1 cellular context compared by ENCODE assay signal in genomic region chr1:109099871-109100757, GRCh38.
TF ChIP-seq lines count a peak whose summit lies in the region.

No MANE protein-coding gene starts in this region.

TF ChIP-seq in HepG2, 621 proteins besides CTCF, POLR2A, EP300 and RAD21 (continued from another document and continues in another):
- TF ChIP-seq ZBTB14 (CRISPR knock-in tag; IDR thresholded peaks at IDR 0.05), result peak; percentile 62; the same call in 1 of the 2 replicates
- peak; percentile 78 for TF ChIP-seq ZNF710 (CRISPR knock-in tag; IDR thresholded peaks at IDR 0.05; ENCODE audit: borderline replicate concordance)
- TF ChIP-seq SETDB1 (CRISPR knock-in tag; IDR thresholded peaks at IDR 0.05; ENCODE audit: borderline replicate concordance), result no peak
- 0 out of 2 replicates have a peak, but pooled peaks have one; percentile 4 for TF ChIP-seq SIX1 (CRISPR knock-in tag; IDR thresholded peaks at IDR 0.05; ENCODE audit: borderline replicate concordance)
- TF ChIP-seq GABPA (IDR thresholded peaks at IDR 0.05; ENCODE audit: low read depth, low read length), result peak; percentile 65
- peak; percentile 92 for TF ChIP-seq GABPA (CRISPR knock-in tag; IDR thresholded peaks at IDR 0.05; ENCODE audit: low read depth)
- TF ChIP-seq ZBTB25 (CRISPR knock-in tag; IDR thresholded peaks at IDR 0.05), result peak; percentile 81
- TF ChIP-seq ZNF878 (CRISPR knock-in tag; IDR thresholded peaks at IDR 0.05), result peak; percentile 93
- TF ChIP-seq KAT2B (IDR thresholded peaks at IDR 0.05; ENCODE audit: borderline replicate concordance, low read depth, low read length), result no peak
- TF ChIP-seq TOPORS (CRISPR knock-in tag; IDR thresholded peaks at IDR 0.05), result no peak; the same call in 1 of the 2 replicates
- no peak for TF ChIP-seq ARNT (IDR thresholded peaks at IDR 0.05)
- TF ChIP-seq THRA (CRISPR knock-in tag; IDR thresholded peaks at IDR 0.05; ENCODE audit: borderline replicate concordance), result no peak; the same call in 1 of the 2 replicates
- peak; percentile 66; the same call in 1 of the 2 replicates for TF ChIP-seq JUN (CRISPR knock-in tag; IDR thresholded peaks at IDR 0.05)
- peak; percentile 96 for TF ChIP-seq GABPB1 (CRISPR knock-in tag; IDR thresholded peaks at IDR 0.05)
- TF ChIP-seq ZNF570 (CRISPR knock-in tag; IDR thresholded peaks at IDR 0.05; ENCODE audit: borderline replicate concordance), result 0 out of 2 replicates have a peak, but pooled peaks have one; percentile 50
- peak; percentile 93 for TF ChIP-seq MTERF4 (CRISPR knock-in tag; IDR thresholded peaks at IDR 0.05)
- TF ChIP-seq GTF2F1 (IDR thresholded peaks at IDR 0.05; ENCODE audit: low read length), result 0 out of 2 replicates have a peak, but pooled peaks have one; percentile 50
- no peak; the same call in 1 of the 2 replicates for TF ChIP-seq SKIL (CRISPR knock-in tag; IDR thresholded peaks at IDR 0.05; ENCODE audit: borderline replicate concordance)
- TF ChIP-seq CREM (IDR thresholded peaks at IDR 0.05), result peak; percentile 79
- no peak for TF ChIP-seq CREM (CRISPR knock-in tag; IDR thresholded peaks at IDR 0.05)
- TF ChIP-seq HOXD1 (CRISPR knock-in tag; IDR thresholded peaks at IDR 0.05), result peak; percentile 78; the same call in 1 of the 2 replicates
- no peak; the same call in 1 of the 2 replicates for TF ChIP-seq ZNF652 (CRISPR knock-in tag; IDR thresholded peaks at IDR 0.05; ENCODE audit: borderline replicate concordance, low read depth)
- TF ChIP-seq ZNF382 (CRISPR knock-in tag; IDR thresholded peaks at IDR 0.05; ENCODE audit: borderline replicate concordance), result no peak
- TF ChIP-seq HNRNPH1 (optimal IDR thresholded peaks at IDR 0.05; ENCODE audit: low read depth, low read length), result peak; percentile 99
- peak; percentile 98; the same call in 1 of the 2 replicates for TF ChIP-seq ZNF891 (CRISPR knock-in tag; IDR thresholded peaks at IDR 0.05)
- no peak for TF ChIP-seq SMARCE1 (IDR thresholded peaks at IDR 0.05; ENCODE audit: borderline replicate concordance)
- TF ChIP-seq ZNF256 (CRISPR knock-in tag; conservative IDR thresholded peaks at IDR 0.05), result 0 out of 2 replicates have a peak, but pooled peaks have one; percentile 16
- no peak for TF ChIP-seq SRSF9 (IDR thresholded peaks at IDR 0.05; ENCODE audit: borderline replicate concordance, insufficient read depth, low read depth, low read length, poor library complexity, severe bottlenecking)
- TF ChIP-seq MYPOP (CRISPR knock-in tag; IDR thresholded peaks at IDR 0.05), result peak; percentile 93
- TF ChIP-seq NONO (IDR thresholded peaks at IDR 0.05), result no peak
- peak; percentile 95 for TF ChIP-seq NONO (CRISPR knock-in tag; conservative IDR thresholded peaks at IDR 0.05)
- TF ChIP-seq PHB2 (IDR thresholded peaks at IDR 0.05; ENCODE audit: partially characterized antibody), result no peak
- TF ChIP-seq SOX5 (CRISPR knock-in tag; IDR thresholded peaks at IDR 0.05; ENCODE audit: borderline replicate concordance), result peak; percentile 45; the same call in 1 of the 2 replicates
- TF ChIP-seq PRDM10 (CRISPR knock-in tag; IDR thresholded peaks at IDR 0.05; ENCODE audit: low read depth), result peak; percentile 95
- TF ChIP-seq ADNP (CRISPR knock-in tag; IDR thresholded peaks at IDR 0.05), result no peak
- TF ChIP-seq ZNF224 (CRISPR knock-in tag; IDR thresholded peaks at IDR 0.05), result peak; percentile 85; the same call in 1 of the 2 replicates
- TF ChIP-seq ZNF563 (CRISPR knock-in tag; IDR thresholded peaks at IDR 0.05), result peak; percentile 97
- no peak for TF ChIP-seq TCF7L2 (IDR thresholded peaks at IDR 0.05; ENCODE audit: low read depth, low read length)
- peak; percentile 95 for TF ChIP-seq RNF219 (CRISPR knock-in tag; IDR thresholded peaks at IDR 0.05)
- no peak for TF ChIP-seq CEBPZ (IDR thresholded peaks at IDR 0.05; ENCODE audit: low read length)
